Comparison of ENCODE assay signal across 1 cellular context in the genomic region with DNA sequence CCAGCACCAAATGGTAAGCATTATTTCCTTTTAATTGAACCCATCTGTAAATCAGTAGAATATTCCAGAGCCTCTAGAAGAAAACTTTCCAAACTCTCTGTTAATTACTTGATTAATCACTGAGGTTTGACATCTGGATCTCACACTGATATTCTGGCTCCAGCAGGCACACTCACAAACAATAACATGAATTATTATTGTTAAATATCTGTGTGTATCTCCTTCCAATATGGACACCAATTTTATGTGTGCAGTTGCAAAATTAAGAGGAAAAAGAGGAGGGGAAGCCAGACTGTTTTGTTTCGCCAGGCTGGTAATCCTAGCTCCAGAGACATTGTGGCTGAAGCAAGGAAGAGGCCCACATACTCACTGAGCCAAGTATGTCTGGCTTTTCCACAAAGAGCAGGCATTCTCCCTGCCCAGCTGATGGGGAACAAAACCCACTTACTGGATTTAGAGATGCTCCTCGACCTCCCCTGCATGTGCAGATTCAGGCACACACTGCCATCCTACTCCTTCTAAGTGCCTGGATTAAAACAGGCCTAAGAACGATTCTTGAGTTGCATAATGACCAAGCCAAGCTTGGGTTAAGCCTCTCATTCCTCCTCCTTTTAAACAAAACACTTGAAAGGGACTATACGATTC.
TF ChIP-seq lines count a peak whose summit lies in the region.

No MANE protein-coding gene starts in this region.

TF ChIP-seq in WTC11, 78 proteins besides CTCF, POLR2A, EP300 and RAD21:
- TF ChIP-seq, protein P1, sequence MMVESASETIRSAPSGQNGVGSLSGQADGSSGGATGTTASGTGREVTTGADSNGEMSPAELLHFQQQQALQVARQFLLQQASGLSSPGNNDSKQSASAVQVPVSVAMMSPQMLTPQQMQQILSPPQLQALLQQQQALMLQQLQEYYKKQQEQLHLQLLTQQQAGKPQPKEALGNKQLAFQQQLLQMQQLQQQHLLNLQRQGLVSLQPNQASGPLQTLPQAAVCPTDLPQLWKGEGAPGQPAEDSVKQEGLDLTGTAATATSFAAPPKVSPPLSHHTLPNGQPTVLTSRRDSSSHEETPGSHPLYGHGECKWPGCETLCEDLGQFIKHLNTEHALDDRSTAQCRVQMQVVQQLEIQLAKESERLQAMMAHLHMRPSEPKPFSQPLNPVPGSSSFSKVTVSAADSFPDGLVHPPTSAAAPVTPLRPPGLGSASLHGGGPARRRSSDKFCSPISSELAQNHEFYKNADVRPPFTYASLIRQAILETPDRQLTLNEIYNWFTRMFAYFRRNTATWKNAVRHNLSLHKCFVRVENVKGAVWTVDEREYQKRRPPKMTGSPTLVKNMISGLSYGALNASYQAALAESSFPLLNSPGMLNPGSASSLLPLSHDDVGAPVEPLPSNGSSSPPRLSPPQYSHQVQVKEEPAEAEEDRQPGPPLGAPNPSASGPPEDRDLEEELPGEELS (CRISPR knock-in tag; IDR thresholded peaks at IDR 0.05): no peak
- TF ChIP-seq, protein P2, sequence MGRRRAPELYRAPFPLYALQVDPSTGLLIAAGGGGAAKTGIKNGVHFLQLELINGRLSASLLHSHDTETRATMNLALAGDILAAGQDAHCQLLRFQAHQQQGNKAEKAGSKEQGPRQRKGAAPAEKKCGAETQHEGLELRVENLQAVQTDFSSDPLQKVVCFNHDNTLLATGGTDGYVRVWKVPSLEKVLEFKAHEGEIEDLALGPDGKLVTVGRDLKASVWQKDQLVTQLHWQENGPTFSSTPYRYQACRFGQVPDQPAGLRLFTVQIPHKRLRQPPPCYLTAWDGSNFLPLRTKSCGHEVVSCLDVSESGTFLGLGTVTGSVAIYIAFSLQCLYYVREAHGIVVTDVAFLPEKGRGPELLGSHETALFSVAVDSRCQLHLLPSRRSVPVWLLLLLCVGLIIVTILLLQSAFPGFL (CRISPR knock-in tag; IDR thresholded peaks at IDR 0.05; ENCODE audit: borderline replicate concordance): no peak
- TF ChIP-seq, protein P3, sequence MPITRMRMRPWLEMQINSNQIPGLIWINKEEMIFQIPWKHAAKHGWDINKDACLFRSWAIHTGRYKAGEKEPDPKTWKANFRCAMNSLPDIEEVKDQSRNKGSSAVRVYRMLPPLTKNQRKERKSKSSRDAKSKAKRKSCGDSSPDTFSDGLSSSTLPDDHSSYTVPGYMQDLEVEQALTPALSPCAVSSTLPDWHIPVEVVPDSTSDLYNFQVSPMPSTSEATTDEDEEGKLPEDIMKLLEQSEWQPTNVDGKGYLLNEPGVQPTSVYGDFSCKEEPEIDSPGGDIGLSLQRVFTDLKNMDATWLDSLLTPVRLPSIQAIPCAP (CRISPR knock-in tag; IDR thresholded peaks at IDR 0.05): no peak
- TF ChIP-seq CBFB (CRISPR knock-in tag; IDR thresholded peaks at IDR 0.05; ENCODE audit: low read depth) (no peak), ZNF121 (CRISPR knock-in tag; IDR thresholded peaks at IDR 0.05) (no peak), GABPB1 (CRISPR knock-in tag; IDR thresholded peaks at IDR 0.05) (no peak), MYBL2 (CRISPR knock-in tag; IDR thresholded peaks at IDR 0.05) (no peak), JUN (CRISPR knock-in tag; IDR thresholded peaks at IDR 0.05) (no peak), NFYB (CRISPR knock-in tag; conservative IDR thresholded peaks at IDR 0.05; ENCODE audit: low read depth) (no peak)
- TF ChIP-seq, protein P4, sequence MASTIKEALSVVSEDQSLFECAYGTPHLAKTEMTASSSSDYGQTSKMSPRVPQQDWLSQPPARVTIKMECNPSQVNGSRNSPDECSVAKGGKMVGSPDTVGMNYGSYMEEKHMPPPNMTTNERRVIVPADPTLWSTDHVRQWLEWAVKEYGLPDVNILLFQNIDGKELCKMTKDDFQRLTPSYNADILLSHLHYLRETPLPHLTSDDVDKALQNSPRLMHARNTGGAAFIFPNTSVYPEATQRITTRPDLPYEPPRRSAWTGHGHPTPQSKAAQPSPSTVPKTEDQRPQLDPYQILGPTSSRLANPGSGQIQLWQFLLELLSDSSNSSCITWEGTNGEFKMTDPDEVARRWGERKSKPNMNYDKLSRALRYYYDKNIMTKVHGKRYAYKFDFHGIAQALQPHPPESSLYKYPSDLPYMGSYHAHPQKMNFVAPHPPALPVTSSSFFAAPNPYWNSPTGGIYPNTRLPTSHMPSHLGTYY (CRISPR knock-in tag; IDR thresholded peaks at IDR 0.05): no peak
